In the genomic region with DNA sequence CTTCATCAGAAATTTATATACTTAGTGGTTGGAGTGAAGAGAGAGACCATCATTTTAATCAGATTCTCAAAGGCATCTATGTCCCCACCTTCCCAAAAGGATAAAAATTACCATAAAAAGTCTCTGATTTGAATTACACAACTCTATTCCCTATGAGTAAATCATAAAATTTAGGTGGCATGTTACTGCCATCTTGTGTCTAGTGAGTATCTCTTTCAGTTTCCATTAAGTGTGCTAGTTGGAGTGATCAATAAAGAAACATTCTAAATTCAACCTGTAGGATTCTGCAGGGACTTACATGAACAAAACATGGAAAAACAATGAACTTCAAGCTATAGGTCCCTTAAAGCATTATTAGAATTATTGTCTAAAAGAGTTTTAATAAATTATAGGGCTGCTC, we compare ENCODE assay signal across 8 cellular contexts.
DNase-seq lines count a peak whose midpoint lies in the region; ATAC-seq and TF ChIP-seq lines count a peak whose summit lies in the region.

No MANE protein-coding gene starts in this region.

- H2AFZ ChIP-seq in mammary epithelial cell (ENCODE audit: low read depth, low read length), result no peak overlapping the region

- H3K9me3 Mint-ChIP-seq in mesothelial cell of epicardium, result no peaks in the 10 kb centered on the region

- no peaks in the 10 kb centered on the region for H3K27me3 Mint-ChIP-seq in mesothelial cell of epicardium (ENCODE audit: low read depth)

- H3K4me3 ChIP-seq in mammary epithelial cell (replicated peaks in 1 of 3; ENCODE audit: insufficient read depth in 1 of 3, low read depth in 2 of 3, low read length in 3 of 3), result no peak overlapping the region
- no peak overlapping the region for H3K4me3 ChIP-seq in lower leg skin (ENCODE audit: low read depth, poor library complexity, severe bottlenecking)

- H3K27me3 ChIP-seq in mammary epithelial cell (ENCODE audit: insufficient read depth, low read length), result no peaks in the 10 kb centered on the region

- H3K36me3 Mint-ChIP-seq in mesothelial cell of epicardium, result peaks cover 3% of the 10 kb centered on the region

- dilution Hi-C loops in mammary epithelial cell (cut with HindIII; ENCODE audit: low sequenced_read_pairs), result no loop called here

- peaks cover 65% of the 10 kb centered on the region for H3K4me1 Mint-ChIP-seq in mesothelial cell of epicardium

- no peak overlapping the region for H3K9ac ChIP-seq in mammary epithelial cell (ENCODE audit: insufficient read depth, low read length)

- ATAC-seq in GM21423 (IDR thresholded peaks at IDR 0.05; ENCODE audit: unreplicated experiment), result no peak
- no peak for ATAC-seq in HG02852 (IDR thresholded peaks at IDR 0.05; ENCODE audit: unreplicated experiment)

- CTCF ChIA-PET in mammary epithelial cell (lab: Charles Lee; ENCODE audit: low non-redundant PET), result no interaction called here

- no peaks in the 10 kb centered on the region for H3K36me3 ChIP-seq in mammary epithelial cell (ENCODE audit: insufficient read depth, low read length)

- H3K79me2 ChIP-seq in mammary epithelial cell (ENCODE audit: insufficient read depth, low read length), result no peaks in the 10 kb centered on the region

- BruUV-seq in mammary epithelial cell (replicated peaks; lab: Mats Ljungman, UMichigan), result no TSS peak

- no peaks in the 10 kb centered on the region for H3K9me3 ChIP-seq in mammary epithelial cell (replicated peaks; ENCODE audit: insufficient read depth, low read length)

- no peak overlapping the region for H3K4me3 Mint-ChIP-seq in mesothelial cell of epicardium

- intact Hi-C loops in mammary epithelial cell (cut with micrococcal nuclease) (loop anchor here (1.0 to 5.0 kb wide), 3 partner anchors 285 to 773 kb away; no protein-coding TSS in a partner anchor), lower leg skin (cut with DNase I; ENCODE audit: low total_unique reads) (loop anchor here (5.0 kb wide), 1 partner anchor 635 kb away; no protein-coding TSS in a partner anchor)

- no peak for TF ChIP-seq POLR2A in lower leg skin (IDR thresholded peaks at IDR 0.05)

- TF ChIP-seq CTCF in mammary epithelial cell (conservative IDR thresholded peaks at IDR 0.05 in 1 of 2, IDR thresholded peaks at IDR 0.05 in 1 of 2; ENCODE audit: extremely low read depth in 1 of 2, insufficient read depth in 1 of 2, low read depth in 1 of 2, low read length in 2 of 2) (peak; percentile 28 to 48), mesothelial cell of epicardium (IDR thresholded peaks at IDR 0.05; ENCODE audit: unreplicated experiment) (no peak), lower leg skin (IDR thresholded peaks at IDR 0.05) (no peak)

- no peak overlapping the region for H3K4me2 ChIP-seq in mammary epithelial cell (ENCODE audit: insufficient read depth, low read depth, low read length)

- peak; percentile 71 for DNase-seq in ELR (ENCODE audit: low read depth)
- DNase-seq in NCI-H2107 (lab: John Stamatoyannopoulos, UW), result peak; percentile 5
- peak; percentile 30 for DNase-seq in mammary epithelial cell
- DNase-seq in mesothelial cell of epicardium (ENCODE audit: low spot score in 2 of 2, unreplicated experiment in 2 of 2), result no peak
- no peak for DNase-seq in activated CD4-positive, alpha-beta T cell treated with anti-CD3 and anti-CD28 coated beads, Interleukin-2, amount 50 U/mL, for 48 hours
- DNase-seq in lower leg skin (ENCODE audit: low spot score in 2 of 2), result no peak

- no peaks in the 10 kb centered on the region for H4K20me1 ChIP-seq in mammary epithelial cell (ENCODE audit: insufficient read depth, low read length)

- no peak overlapping the region for H3K27ac ChIP-seq in mammary epithelial cell (ENCODE audit: insufficient read depth, low read depth, low read length)

- no peaks in the 10 kb centered on the region for H3K4me1 ChIP-seq in mammary epithelial cell (ENCODE audit: insufficient read depth, low read length)

- peak overlapping the region; percentile 44 for H3K27ac Mint-ChIP-seq in mesothelial cell of epicardium

- in situ Hi-C loops in mammary epithelial cell (cut with MboI; ENCODE audit: low sequenced_read_pairs in 2 of 2), result loop anchor here (10.0 to 25.0 kb wide), 5 partner anchors 250 to 1493 kb away; partner anchors contain the start of gene ADAMTS1 (in 1 of the 2)

Comparison
In these comparisons a context has a peak if more than half of its experiments do, and no peak if none do; other contexts are left out.
1. DNase-seq: peak in ELR (single experiment), NCI-H2107 (single experiment) and mammary epithelial cell (single experiment); none in mesothelial cell of epicardium (0 of 2), activated CD4-positive, alpha-beta T cell treated with anti-CD3 and anti-CD28 coated beads, Interleukin-2, amount 50 U/mL, for 48 hours (0 of 2) and lower leg skin (0 of 2).
2. CTCF ChIP-seq: peak in mammary epithelial cell (2 of 2); none in mesothelial cell of epicardium (single experiment) and lower leg skin (0 of 3).